ENCODE assay signal across 8 cellular contexts in the genomic region with DNA sequence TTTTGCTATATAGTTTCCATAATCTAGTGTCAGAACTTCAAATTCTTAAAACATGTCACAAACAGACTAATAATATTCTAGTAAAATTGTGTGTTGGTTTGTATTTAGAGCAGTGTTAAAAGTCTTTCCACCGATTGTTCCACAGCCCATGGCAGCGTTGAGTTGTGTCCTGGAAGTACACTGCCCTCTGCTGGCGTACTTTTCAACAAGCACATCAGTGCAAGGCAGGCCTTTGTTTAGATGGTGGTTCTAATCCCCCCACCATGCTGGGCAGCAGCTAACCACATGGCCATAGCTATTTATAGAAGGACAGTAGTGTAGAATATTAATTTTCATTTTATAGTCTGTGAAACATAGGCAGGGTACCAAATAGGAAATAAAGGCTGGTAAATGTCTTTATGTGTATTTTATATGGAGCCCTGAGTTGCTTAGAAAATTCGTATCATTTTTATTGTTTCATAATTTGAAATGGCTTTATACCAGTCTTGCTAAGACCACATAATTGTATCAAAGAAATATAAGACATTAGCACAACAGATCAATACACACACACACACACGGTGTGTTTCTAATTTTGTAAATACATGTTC.
A peak's percentile ranks its signal among the peaks of the same experiment; 100 is the strongest.
DNase-seq lines count a peak whose midpoint lies in the region; ATAC-seq, FAIRE-seq and TF ChIP-seq lines count a peak whose summit lies in the region.

No MANE protein-coding gene starts in this region.

- TF ChIP-seq CTCF in Loucy (conservative IDR thresholded peaks at IDR 0.05; ENCODE audit: low read length) = peak; percentile 89
- TF ChIP-seq CTCF in foreskin keratinocyte (conservative IDR thresholded peaks at IDR 0.05) = peak; percentile 73
- peak; percentile 88 for TF ChIP-seq CTCF in osteoblast (IDR thresholded peaks at IDR 0.05; ENCODE audit: extremely low read depth, low read depth, low read length)
- TF ChIP-seq CTCF in vagina (IDR thresholded peaks at IDR 0.05) = peak; percentile 18 to 63 (median 57)

- no peak for TF ChIP-seq POLR2A in H54 (IDR thresholded peaks at IDR 0.05; ENCODE audit: low read depth, low read length)
- TF ChIP-seq POLR2A in vagina (IDR thresholded peaks at IDR 0.05) = no peak

- intact Hi-C loops in vagina (cut with DNase I) = loop anchor here (5.0 kb wide), 1 partner anchor 145 kb away; no protein-coding TSS in a partner anchor

- H3K4me1 ChIP-seq in Loucy (ENCODE audit: insufficient read depth, low read length, poor library complexity, severe bottlenecking) (no peaks in the 10 kb centered on the region), foreskin keratinocyte (no peaks in the 10 kb centered on the region), osteoblast (ENCODE audit: insufficient read depth, low read length) (no peaks in the 10 kb centered on the region), vagina (no peaks in the 10 kb centered on the region)

- DNase-seq in GM03348 (ENCODE audit: low spot score) = peak; percentile 74
- DNase-seq in H54 (ENCODE audit: insufficient read length, low spot score) = peak; percentile 4
- DNase-seq in RPMI8226 = peak; percentile 65
- peak; percentile 10 for DNase-seq in activated effector memory CD4-positive, alpha-beta T cell treated with Interleukin-2 at 50 U/mL for 16 hours
- peak; percentile 8 to 41 for DNase-seq in foreskin keratinocyte
- DNase-seq in osteoblast (ENCODE audit: insufficient read length, low spot score, missing footprints) = peak; percentile 19
- DNase-seq in vagina (ENCODE audit: extremely low spot score in 2 of 2) = no peak

- peak overlapping the region; percentile 71 for H2AFZ ChIP-seq in Loucy (ENCODE audit: low read length)
- H2AFZ ChIP-seq in osteoblast (ENCODE audit: low read length) = no peak overlapping the region

- no peaks in the 10 kb centered on the region for H3K9me3 ChIP-seq in Loucy (ENCODE audit: insufficient read depth, low read depth, low read length)
- H3K9me3 ChIP-seq in osteoblast (ENCODE audit: low read depth, low read length) = no peaks in the 10 kb centered on the region
- H3K9me3 ChIP-seq in vagina = no peaks in the 10 kb centered on the region

- peak; percentile 23 for FAIRE-seq in H54 (lab: Jason Lieb, UNC)

- no peak overlapping the region for H3K4me2 ChIP-seq in Loucy (ENCODE audit: low read depth, low read length, poor library complexity, severe bottlenecking)
- no peak overlapping the region for H3K4me2 ChIP-seq in osteoblast (ENCODE audit: insufficient read depth, low read length)

- H3K27me3 ChIP-seq in Loucy (ENCODE audit: insufficient read depth, low read length, poor library complexity, severe bottlenecking) (no peaks in the 10 kb centered on the region), foreskin keratinocyte (peaks cover 4% of the 10 kb centered on the region), osteoblast (ENCODE audit: insufficient read depth, low read length) (no peaks in the 10 kb centered on the region), vagina (no peaks in the 10 kb centered on the region)

- H3K27ac ChIP-seq in foreskin keratinocyte (no peak overlapping the region), osteoblast (ENCODE audit: low read depth, low read length) (no peak overlapping the region), vagina (no peak overlapping the region)

- peak; percentile 91 for ATAC-seq in foreskin keratinocyte

- no peak overlapping the region for H3K9ac ChIP-seq in Loucy (ENCODE audit: low read depth, low read length, poor library complexity, severe bottlenecking)

- H3K36me3 ChIP-seq in Loucy (ENCODE audit: insufficient read depth, low read length) (no peaks in the 10 kb centered on the region), osteoblast (ENCODE audit: insufficient read depth, low read length) (no peaks in the 10 kb centered on the region), vagina (no peaks in the 10 kb centered on the region)

- no peak overlapping the region for H3K4me3 ChIP-seq in Loucy (ENCODE audit: low read length, poor library complexity, severe bottlenecking)
- no peak overlapping the region for H3K4me3 ChIP-seq in osteoblast (ENCODE audit: insufficient read depth, low read length)
- no peak overlapping the region for H3K4me3 ChIP-seq in vagina

- H3F3A ChIP-seq in Loucy (ENCODE audit: low read depth) = no peaks in the 10 kb centered on the region

- no peaks in the 10 kb centered on the region for H3K79me2 ChIP-seq in Loucy (ENCODE audit: insufficient read depth, low read length)
- no peaks in the 10 kb centered on the region for H3K79me2 ChIP-seq in osteoblast (ENCODE audit: insufficient read depth, low read length)

- H4K20me1 ChIP-seq in Loucy (ENCODE audit: insufficient read depth, low read length, poor library complexity, severe bottlenecking) = no peaks in the 10 kb centered on the region
- H4K20me1 ChIP-seq in osteoblast (ENCODE audit: insufficient read depth, low read length) = no peaks in the 10 kb centered on the region

- no peaks in the 10 kb centered on the region for H3K9me2 ChIP-seq in Loucy (replicated peaks; ENCODE audit: low read depth, low read length)

Comparison
In these comparisons a context has a peak if more than half of its experiments do, and no peak if none do; other contexts are left out.
1. DNase-seq: peak in GM03348 (single experiment), H54 (single experiment), RPMI8226 (single experiment), activated effector memory CD4-positive, alpha-beta T cell treated with Interleukin-2 at 50 U/mL for 16 hours (single experiment), foreskin keratinocyte (2 of 2) and osteoblast (single experiment); none in vagina (0 of 2).
2. Peak in every context shown above with its lines, with median percentiles within 50 percentile points of each other: CTCF ChIP-seq.